ENCODE assay signal across 8 cellular contexts in the genomic region with DNA sequence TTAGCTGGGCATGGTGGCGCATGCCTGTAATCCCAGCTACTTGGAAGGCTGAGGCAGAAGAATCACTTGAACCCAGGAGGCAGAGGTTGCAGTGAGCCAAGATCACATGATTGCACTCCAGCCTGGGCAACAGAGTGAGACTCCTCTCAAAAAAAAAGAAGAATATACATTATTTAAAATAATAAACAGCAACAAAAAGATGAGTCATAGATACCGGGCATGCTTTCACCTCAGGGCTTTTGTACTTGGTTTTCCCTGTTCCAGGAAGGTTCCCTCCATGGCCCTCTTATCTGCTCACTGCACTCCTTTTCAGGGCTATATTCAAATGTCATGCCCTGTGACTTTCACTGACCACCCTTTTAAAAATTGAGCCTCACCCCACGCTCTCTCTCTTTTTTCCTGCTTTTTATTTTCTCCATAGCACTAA. TPM values are rescaled to one million over a fixed set of nuclear protein-coding genes. Genes with fewer than 3 reads are reported as not detected.
A peak's percentile ranks its signal among the peaks of the same experiment; 100 is the strongest.
DNase-seq lines count a peak whose midpoint lies in the region; ATAC-seq, FAIRE-seq and TF ChIP-seq lines count a peak whose summit lies in the region.
"Not testable (repeated sequence)": the region's sequence is repeated elsewhere in the genome, so short reads cannot be mapped to it uniquely, and the experiment has no call there.

No MANE protein-coding gene starts in this region.

- H3K4me1 ChIP-seq in HEK293 (ENCODE audit: control insufficient read depth, insufficient read depth, low read length); fibroblast of lung (ENCODE audit: control insufficient read depth, extremely low read depth, insufficient read depth, low read length); mesodermal cell (ENCODE audit: control insufficient read depth, insufficient read depth, low read length, poor library complexity, severe bottlenecking): not testable (repeated sequence)
- H3K4me1 ChIP-seq in psoas muscle (peaks cover 62% of the 10 kb centered on the region), transverse colon (peaks cover 0 to 47% (median 15%) of the 10 kb centered on the region in 4 donors)

- peaks cover 44% of the 10 kb centered on the region for H3K79me2 ChIP-seq in fibroblast of lung (ENCODE audit: control insufficient read depth, insufficient read depth, low read length)

- not testable (repeated sequence) for H3K9ac ChIP-seq in SK-N-MC (ENCODE audit: insufficient read length); fibroblast of lung (ENCODE audit: insufficient read depth, low read length)

- ATAC-seq in psoas muscle = not testable (repeated sequence)

- H3K4me3 ChIP-seq in AG04449 (ENCODE audit: low read depth, low read length) (peak overlapping the region; percentile 12), fibroblast of lung (replicated peaks in 1 of 4; ENCODE audit: control extremely low read depth in 1 of 4, insufficient read depth in 1 of 4, low read depth in 3 of 4, low read length in 4 of 4) (peak overlapping the region in 2 of 4 experiments; percentile 18 to 32), mesodermal cell (ENCODE audit: extremely low read depth, insufficient read depth, low read length, poor library complexity, severe bottlenecking) (peak overlapping the region; percentile 6), psoas muscle (peak overlapping the region; percentile 85), transverse colon (peak overlapping the region in 1 of 4 donors; percentile 87)
- H3K4me3 ChIP-seq in HEK293 (ENCODE audit: low read depth, low read length); SK-N-MC; bronchial epithelial cell (ENCODE audit: low read depth, low read length): not testable (repeated sequence)

- TF ChIP-seq POLR2A in transverse colon (IDR thresholded peaks at IDR 0.05) = not testable (repeated sequence)

- TF ChIP-seq EP300 in transverse colon (IDR thresholded peaks at IDR 0.05; ENCODE audit: low read depth) = not testable (repeated sequence)

- CTCF ChIA-PET in AG04449 (lab: Yijun Ruan, JAX) (interaction anchor here (4.2 kb wide), 1 partner anchor 148 kb away, joined by 22 read pairs; no protein-coding TSS in a partner anchor), HEK293 (lab: Yijun Ruan, JAX) (interaction anchor here (0.7 to 1.2 kb wide), 4 partner anchors 9 to 190 kb away, joined by 3 to 5 read pairs (median 3); no protein-coding TSS in a partner anchor)

- not testable (repeated sequence) for H2AFZ ChIP-seq in fibroblast of lung (ENCODE audit: low read length)

- POLR2A ChIA-PET in AG04449 (lab: Yijun Ruan, JAX) = not testable (repeated sequence)
- POLR2A ChIA-PET in HEK293 (lab: Yijun Ruan, JAX) = interaction anchor here (1.0 to 1.6 kb wide), 2 partner anchors 9 to 12 kb away, joined by 3 read pairs; no protein-coding TSS in a partner anchor

- in situ Hi-C loops in transverse colon (cut with MboI; ENCODE audit: low pct_ligation_motif_present in 1 of 4, low pct_unique_long_range_greater_than_20kb in 1 of 4, low sequenced_read_pairs in 3 of 4) = not testable (repeated sequence)

- TF ChIP-seq CTCF in AG04449 (IDR thresholded peaks at IDR 0.05; ENCODE audit: insufficient read depth, low read length, missing control alignments); HEK293 (tag by site-specific recombination; IDR thresholded peaks at IDR 0.05); bronchial epithelial cell (IDR thresholded peaks at IDR 0.05; ENCODE audit: insufficient read depth, low read length, severe bottlenecking); fibroblast of lung (conservative IDR thresholded peaks at IDR 0.05 in 1 of 2, IDR thresholded peaks at IDR 0.05 in 1 of 2; ENCODE audit: low read depth in 1 of 2, low read length in 2 of 2); psoas muscle (IDR thresholded peaks at IDR 0.05); transverse colon (IDR thresholded peaks at IDR 0.05): not testable (repeated sequence)

- peaks cover 6 to 12% of the 10 kb centered on the region in 2 experiments; a peak in 2 of 3 replicates for H3K36me3 ChIP-seq in HEK293 (ENCODE audit: control insufficient read depth in 2 of 2, insufficient read depth in 1 of 2, low read length in 2 of 2)
- H3K36me3 ChIP-seq in SK-N-MC (ENCODE audit: insufficient read depth, low read length); bronchial epithelial cell (ENCODE audit: control insufficient read depth, insufficient read depth, low read length); fibroblast of lung (ENCODE audit: control insufficient read depth, insufficient read depth, low read length); psoas muscle (ENCODE audit: insufficient read depth in 1 of 2, low read depth in 1 of 2); transverse colon: not testable (repeated sequence)
- peaks cover 20% of the 10 kb centered on the region for H3K36me3 ChIP-seq in mesodermal cell (ENCODE audit: control insufficient read depth, insufficient read depth, low read length)

- not testable (repeated sequence) for DNase-seq in AG04449 (ENCODE audit: low read depth, low spot score); SK-N-MC (ENCODE audit: low read depth, low spot score); psoas muscle; transverse colon
- DNase-seq in bronchial epithelial cell (ENCODE audit: low read depth) (peak; percentile 60), fibroblast of lung (ENCODE audit: low read depth in 2 of 2) (peak in 1 of 2 donors; percentile 45)

- not testable (repeated sequence) for H3K27ac ChIP-seq in HEK293 (ENCODE audit: extremely low read depth, low read depth, low read length); fibroblast of lung (ENCODE audit: insufficient read depth, low read length); mesodermal cell (ENCODE audit: low read depth, low read length, severe bottlenecking)
- peak overlapping the region; percentile 59; the same call in 1 of the 2 replicates for H3K27ac ChIP-seq in SK-N-MC
- H3K27ac ChIP-seq in psoas muscle = peak overlapping the region; percentile 96
- peak overlapping the region; percentile 92 to 96 (median 94) for H3K27ac ChIP-seq in transverse colon

- FAIRE-seq in bronchial epithelial cell (lab: Jason Lieb, UNC) = not testable (repeated sequence)

- H4K20me1 ChIP-seq in fibroblast of lung (ENCODE audit: control insufficient read depth, extremely low read depth, insufficient read depth, low read length) = not testable (repeated sequence)

- intact Hi-C loops in psoas muscle (cut with DNase I) = loop anchor here in 1 of 2 donors (10.0 kb wide), 1 partner anchor 149 kb away; no protein-coding TSS in a partner anchor
- intact Hi-C loops in transverse colon (cut with DNase I; ENCODE audit: low total_unique reads) = not testable (repeated sequence)

- not testable (repeated sequence) for H3K27me3 ChIP-seq in bronchial epithelial cell (ENCODE audit: control insufficient read depth, insufficient read depth, low read length); fibroblast of lung (ENCODE audit: control insufficient read depth, insufficient read depth, low read length); psoas muscle (ENCODE audit: insufficient read depth in 3 of 3, low read length in 2 of 3); transverse colon

- not testable (repeated sequence) for H3K9me3 ChIP-seq in HEK293 (ENCODE audit: control insufficient read depth, insufficient read depth, low read depth, low read length); SK-N-MC (ENCODE audit: low read depth, low read length); fibroblast of lung (ENCODE audit: control insufficient read depth, insufficient read depth, low read depth, low read length); mesodermal cell (ENCODE audit: control insufficient read depth, low read length); psoas muscle; transverse colon

- H3K4me2 ChIP-seq in fibroblast of lung (ENCODE audit: extremely low read depth, insufficient read depth, low read length) = peak overlapping the region; percentile 54

- WGBS in mesodermal cell (ENCODE audit: insufficient coverage in 2 of 2), 2 experiments = 79 to 88% methylated on average over 1 to 2 of the region's 3 CpGs
- 64 to 90% (median 74%) methylated on average over 3 of the region's 3 CpGs for WGBS in psoas muscle, 3 donors
- 60 to 76% methylated on average over 2 to 3 of the region's 3 CpGs for WGBS in transverse colon (ENCODE audit: low coverage in 1 of 2), 2 donors

TF ChIP-seq in HEK293, 187 proteins besides CTCF, POLR2A, EP300 and RAD21 (continues in another document):
- TF ChIP-seq PRDM6 (tag by site-specific recombination; IDR thresholded peaks at IDR 0.05) = 0 out of 2 replicates have a peak, but pooled peaks have one; percentile 12

RNA-seq across cellular contexts. Expression of gene RNF217, which starts 3.2 kb away (rescaled TPM):
- total RNA-seq in bronchial epithelial cell = 14.2 and 16.3 TPM in 2 replicates
- total RNA-seq in fibroblast of lung = 10.5 and 13.2 TPM in 2 replicates
- polyA plus RNA-seq in fibroblast of lung = 9.8 and 19.5 TPM in 2 replicates
- polyA plus RNA-seq in fibroblast of lung (2012) = 7.2 and 11.9 TPM in 2 replicates
- 4.3 and 5.7 TPM in 2 replicates for polyA minus RNA-seq in fibroblast of lung (ENCODE audit: low replicate concordance)
- polyA plus RNA-seq in mesodermal cell (2013, experiment 1 of 2) = 13.2 TPM
- polyA plus RNA-seq in mesodermal cell (2013, experiment 2 of 2) = 11.8 TPM
- total RNA-seq in psoas muscle = 10 to 100 TPM; 11.5 to 22.5 (median 15.5) TPM
- polyA plus RNA-seq in psoas muscle = 1 to 10 TPM; 2.3 to 7.6 (median 2.9) TPM
- 10 to 100 TPM in 3 of 4 donors, 1 to 10 TPM in 1; 6.0 to 24.3 (median 16.0) TPM for total RNA-seq in transverse colon
